ENCODE assay signal across 14 cellular contexts in the genomic region with DNA sequence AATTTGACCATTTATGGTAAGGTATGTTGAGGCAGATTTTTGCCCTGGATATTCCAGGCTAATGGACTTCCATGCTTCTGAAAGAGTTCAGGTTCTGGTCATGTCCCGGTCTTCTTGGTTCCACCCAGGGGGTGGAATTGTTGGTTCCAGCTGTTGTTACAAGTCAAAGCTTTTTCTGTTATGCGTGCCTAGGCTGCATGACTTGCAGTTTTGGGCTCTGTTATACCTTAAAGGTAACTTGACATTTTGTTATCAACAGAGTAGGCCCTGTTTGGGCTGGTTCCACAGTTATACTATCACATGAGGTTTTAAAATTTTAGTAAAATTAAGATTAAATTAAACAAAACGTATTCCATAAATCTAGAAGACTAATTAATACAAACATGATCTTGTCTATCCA.
DNase-seq lines count a peak whose midpoint lies in the region; ATAC-seq, FAIRE-seq and TF ChIP-seq lines count a peak whose summit lies in the region.
"Had no signal": no experiment of that assay in that cellular context is flagged by ENCODE, and none has a peak within 500 bp of the region (broad histone marks: within the 10 kb centered on the region; RNA-seq: fewer than 3 reads in every experiment).

No MANE protein-coding gene starts in this region.

- H2BK5ac ChIP-seq in IMR-90 (ENCODE audit: low read depth, low read length, poor library complexity, severe bottlenecking), result no peak overlapping the region
- H2BK5ac ChIP-seq in H1 (ENCODE audit: low read depth, low read length), result 0 out of 2 replicates have a peak overlapping the region, but pooled peaks have one; percentile 20
- H2BK5ac ChIP-seq in mesendoderm (ENCODE audit: low read length), result peak overlapping the region; percentile 39

- TF ChIP-seq RAD21 in A549 (conservative IDR thresholded peaks at IDR 0.05 in 1 of 2, IDR thresholded peaks at IDR 0.05 in 1 of 2) (no peak), IMR-90 (IDR thresholded peaks at IDR 0.05; ENCODE audit: low read length) (no peak), H1 (IDR thresholded peaks at IDR 0.05 in 1 of 2, conservative IDR thresholded peaks at IDR 0.05 in 1 of 2; ENCODE audit: low read depth in 2 of 2, low read length in 2 of 2) (no peak)

- H3K9ac ChIP-seq in IMR-90 (ENCODE audit: low read depth, low read length) (no peak overlapping the region), H1 (replicated peaks in 1 of 4; ENCODE audit: extremely low read depth in 1 of 4, low read depth in 3 of 4, low read length in 3 of 4) (no peak overlapping the region), mesendoderm (ENCODE audit: low read length) (no peak overlapping the region)
- H3K9ac ChIP-seq: BLaER1 treated with 17β-estradiol and CSF1 and Interleukin-3, amounts not matched to agents 10 nM and 100 nM had no signal

- no peak overlapping the region for H4K8ac ChIP-seq in IMR-90 (ENCODE audit: low read depth in 2 of 2, low read length in 2 of 2)
- H4K8ac ChIP-seq in H1 (ENCODE audit: extremely low read depth, insufficient read depth, low read length), result no peak overlapping the region
- H4K8ac ChIP-seq in mesendoderm (ENCODE audit: low read depth, low read length), result no peak overlapping the region

- no peak overlapping the region for H2BK120ac ChIP-seq in IMR-90 (ENCODE audit: low read depth, low read length)
- H2BK120ac ChIP-seq in H1 (replicated peaks; ENCODE audit: low read depth, low read length), result no peak overlapping the region
- H2BK120ac ChIP-seq in mesendoderm (ENCODE audit: low read depth, low read length), result no peak overlapping the region

- DNase-seq in A549 (ENCODE audit: low read depth in 1 of 2, low spot score in 1 of 2) (no peak), IMR-90 (no peak), H1 (ENCODE audit: low read depth in 1 of 2, low spot score in 2 of 2) (no peak), mesendoderm (no peak), NCI-H2227 treated with DMSO at 0.1 percent for 48 hours (lab: John Stamatoyannopoulos, UW) (no peak), cerebellar nuclear complex (lab: John Stamatoyannopoulos, UW) (no peak)
- DNase-seq: 8988T; Calu3; CD8-positive, alpha-beta T cell; DMS79 treated with DMSO at 0.1 percent for 48 hours; GF-D8 had no signal

- H2AK9ac ChIP-seq in IMR-90 (replicated peaks; ENCODE audit: low read depth, low read length, poor library complexity), result no peak overlapping the region

- H2AK5ac ChIP-seq in IMR-90 (ENCODE audit: low read depth, low read length) (no peak overlapping the region), H1 (ENCODE audit: low read depth, low read length) (no peak overlapping the region), mesendoderm (ENCODE audit: low read length) (no peak overlapping the region)

- H4K91ac ChIP-seq in IMR-90 (ENCODE audit: insufficient read depth, low read depth, low read length) (no peak overlapping the region), H1 (replicated peaks; ENCODE audit: insufficient read length, low read length) (no peak overlapping the region)

- FAIRE-seq in A549 (lab: Jason Lieb, UNC) (no peak), H1 (lab: Jason Lieb, UNC) (no peak)

- H3K36me3 ChIP-seq in IMR-90 (ENCODE audit: control insufficient read depth, insufficient read depth, low read length), result no peaks in the 10 kb centered on the region
- H3K36me3 ChIP-seq in H1 (ENCODE audit: control insufficient read depth in 2 of 4, insufficient read depth in 4 of 4, low read length in 3 of 4), result no peaks in the 10 kb centered on the region
- H3K36me3 ChIP-seq in mesendoderm (ENCODE audit: control insufficient read depth, insufficient read depth, low read length), result no peaks in the 10 kb centered on the region
- H3K36me3 ChIP-seq: BLaER1 treated with 17β-estradiol and CSF1 and Interleukin-3, amounts not matched to agents 10 nM and 100 nM; HAP-1 had no signal

- H3K9me1 ChIP-seq in IMR-90 (ENCODE audit: insufficient read depth, low read length), result no peaks in the 10 kb centered on the region

- H3K56ac ChIP-seq in IMR-90 (ENCODE audit: extremely low read depth, insufficient read depth, low read length), result no peak overlapping the region
- no peak overlapping the region for H3K56ac ChIP-seq in H1 (replicated peaks; ENCODE audit: insufficient read length, low read depth, low read length)
- no peak overlapping the region for H3K56ac ChIP-seq in mesendoderm (ENCODE audit: low read length)

- WGBS in A549 (ENCODE audit: missing lambda C conversion rate), result 22% methylated on average over 3 of the region's 3 CpGs
- WGBS in IMR-90 (ENCODE audit: extremely low coverage in 2 of 2, insufficient read length in 1 of 2), 2 experiments, result no CpG with 5 or more reads among the region's 3 CpGs
- 87% methylated on average over 3 of the region's 3 CpGs; no CpG with 5 or more reads in 1 of the 2 experiments for WGBS in H1 (ENCODE audit: extremely low coverage in 1 of 2, insufficient coverage in 1 of 2, insufficient read length in 1 of 2, insufficient replicate concordance in 2 of 2, low coverage in 1 of 2, low lambda C conversion rate in 2 of 2, missing lambda C conversion rate in 1 of 2), 2 experiments
- WGBS in mesendoderm (ENCODE audit: extremely low coverage, insufficient coverage, low lambda C conversion rate), result no CpG with 5 or more reads among the region's 3 CpGs

- no TSS peak for BruUV-seq in IMR-90 (replicated peaks; lab: Mats Ljungman, UMichigan)

- no peak overlapping the region for H3K4me3 ChIP-seq in A549
- no peak overlapping the region for H3K4me3 ChIP-seq in IMR-90 (ENCODE audit: insufficient read depth, low read depth, low read length)
- H3K4me3 ChIP-seq in H1 (ENCODE audit: extremely low read depth in 1 of 4, insufficient read depth in 2 of 4, low read depth in 3 of 4, low read length in 4 of 4), result no peak overlapping the region
- no peak overlapping the region for H3K4me3 ChIP-seq in mesendoderm (ENCODE audit: low read length)
- H3K4me3 ChIP-seq: BLaER1 treated with 17β-estradiol and CSF1 and Interleukin-3, amounts not matched to agents 10 nM and 100 nM; HAP-1 had no signal

- ATAC-seq in A549 (no peak), IMR-90 (ENCODE audit: low read depth) (no peak), HG02885 (IDR thresholded peaks at IDR 0.05; ENCODE audit: poor library complexity, unreplicated experiment) (no peak)
- ATAC-seq: CD8-positive, alpha-beta T cell had no signal

- TF ChIP-seq POLR2A in A549 (IDR thresholded peaks at IDR 0.05; ENCODE audit: low read length) (no peak), IMR-90 (IDR thresholded peaks at IDR 0.05; ENCODE audit: low read depth, low read length) (no peak), H1 (IDR thresholded peaks at IDR 0.05; ENCODE audit: control extremely low read depth in 1 of 2, low read depth in 2 of 2, low read length in 2 of 2) (no peak)

- dilution Hi-C loops in IMR-90 (cut with HindIII; ENCODE audit: low sequenced_read_pairs, unreplicated experiment), result no loop called here

- H2BK12ac ChIP-seq in H1 (ENCODE audit: low read depth, low read length), result no peak overlapping the region

- CTCF ChIA-PET in A549 (lab: Yijun Ruan, JAX) (no interaction called here), IMR-90 (lab: Yijun Ruan, JAX) (no interaction called here), H1 (lab: Charles Lee; ENCODE audit: partially characterized antibody) (interaction anchor here (1.6 to 2.0 kb wide), 2 partner anchors 29 to 30 kb away, joined by 5 to 7 read pairs; no protein-coding TSS in a partner anchor)

- H2AFZ ChIP-seq in IMR-90 (replicated peaks; ENCODE audit: low read length, poor library complexity) (no peak overlapping the region), H1 (ENCODE audit: low read length) (no peak overlapping the region)

- H3K27ac ChIP-seq in A549 (no peak overlapping the region), IMR-90 (ENCODE audit: insufficient read depth, low read length) (no peak overlapping the region), H1 (ENCODE audit: low read depth, low read length) (no peak overlapping the region), mesendoderm (ENCODE audit: low read depth, low read length) (no peak overlapping the region)
- H3K27ac ChIP-seq: BLaER1 treated with 17β-estradiol and CSF1 and Interleukin-3, amounts not matched to agents 10 nM and 100 nM had no signal

- H4K20me1 ChIP-seq in IMR-90 (ENCODE audit: insufficient read depth, low read length), result no peaks in the 10 kb centered on the region
- H4K20me1 ChIP-seq in H1 (replicated peaks in 1 of 2; ENCODE audit: control insufficient read depth in 1 of 2, insufficient read depth in 2 of 2, low read length in 2 of 2), result no peaks in the 10 kb centered on the region
- H4K20me1 ChIP-seq: BLaER1 treated with 17β-estradiol and CSF1 and Interleukin-3, amounts not matched to agents 10 nM and 100 nM had no signal

- TF ChIP-seq CTCF in A549 (IDR thresholded peaks at IDR 0.05) (no peak), IMR-90 (conservative IDR thresholded peaks at IDR 0.05; ENCODE audit: low read depth, low read length) (no peak), H1 (IDR thresholded peaks at IDR 0.05; ENCODE audit: control extremely low read depth in 1 of 3, insufficient read depth in 1 of 3, low read depth in 1 of 3, low read length in 3 of 3) (no peak)

- intact Hi-C loops in IMR-90 (cut with micrococcal nuclease), result no loop called here

- no peak overlapping the region for H2BK20ac ChIP-seq in IMR-90 (ENCODE audit: low read depth, low read length)
- no peak overlapping the region for H2BK20ac ChIP-seq in H1 (ENCODE audit: low read length)

- no peak overlapping the region for H3K4ac ChIP-seq in IMR-90 (ENCODE audit: low read depth, low read length)
- H3K4ac ChIP-seq in H1 (replicated peaks; ENCODE audit: insufficient read length, low read depth, low read length), result no peak overlapping the region
- no peak overlapping the region for H3K4ac ChIP-seq in mesendoderm (ENCODE audit: low read depth, low read length)

- no peak overlapping the region for H3K18ac ChIP-seq in IMR-90 (ENCODE audit: low read depth, low read length)
- H3K18ac ChIP-seq in H1 (ENCODE audit: extremely low read depth, low read length), result peak overlapping the region; percentile 39; the same call in 1 of the 2 replicates
- H3K18ac ChIP-seq in mesendoderm (ENCODE audit: low read length), result peak overlapping the region; percentile 80

- H3K9me3 ChIP-seq in A549 (no peaks in the 10 kb centered on the region), IMR-90 (ENCODE audit: control insufficient read depth, insufficient read depth, low read length) (no peaks in the 10 kb centered on the region), H1 (ENCODE audit: insufficient read depth in 2 of 2, low read depth in 1 of 2, low read length in 1 of 2) (no peaks in the 10 kb centered on the region)
- H3K9me3 ChIP-seq: BLaER1 treated with 17β-estradiol and CSF1 and Interleukin-3, amounts not matched to agents 10 nM and 100 nM; HAP-1 had no signal

- in situ Hi-C loops in IMR-90 (cut with MboI; ENCODE audit: low sequenced_read_pairs), result no loop called here

- H3K4me1 ChIP-seq in A549 (no peaks in the 10 kb centered on the region), IMR-90 (ENCODE audit: control insufficient read depth, insufficient read depth, low read length) (no peaks in the 10 kb centered on the region), H1 (replicated peaks in 1 of 4; ENCODE audit: control insufficient read depth in 3 of 4, insufficient read depth in 4 of 4, low read length in 3 of 4) (peaks cover 0 to 14% (median 3%) of the 10 kb centered on the region in 4 experiments; a peak in 3 of 7 replicates), mesendoderm (ENCODE audit: control insufficient read depth, low read depth, low read length) (peaks cover 2% of the 10 kb centered on the region)
- H3K4me1 ChIP-seq: BLaER1 treated with 17β-estradiol and CSF1 and Interleukin-3, amounts not matched to agents 10 nM and 100 nM had no signal

- H3K79me2 ChIP-seq in H1 (ENCODE audit: control insufficient read depth in 1 of 2, insufficient read depth in 2 of 2, low read length in 2 of 2), result no peaks in the 10 kb centered on the region
- H3K79me2 ChIP-seq in mesendoderm (ENCODE audit: control insufficient read depth, insufficient read depth, low read length), result no peaks in the 10 kb centered on the region

- H3K23ac ChIP-seq in IMR-90 (ENCODE audit: low read depth, low read length) (no peak overlapping the region), H1 (ENCODE audit: insufficient read length) (no peak overlapping the region), mesendoderm (ENCODE audit: low read length) (no peak overlapping the region)

- H2BK15ac ChIP-seq in IMR-90 (ENCODE audit: low read depth, low read length) (no peak overlapping the region), H1 (ENCODE audit: low read length) (no peak overlapping the region), mesendoderm (replicated peaks; ENCODE audit: low read depth) (no peak overlapping the region)

- no peaks in the 10 kb centered on the region for H3K23me2 ChIP-seq in H1 (ENCODE audit: low read depth, low read length)

- H3K14ac ChIP-seq in IMR-90 (replicated peaks; ENCODE audit: low read depth, low read length), result no peak overlapping the region
- no peak overlapping the region for H3K14ac ChIP-seq in H1 (ENCODE audit: insufficient read length)

- H3K27me3 ChIP-seq in IMR-90 (ENCODE audit: control insufficient read depth, insufficient read depth, low read length), result no peaks in the 10 kb centered on the region
- H3K27me3 ChIP-seq in H1 (replicated peaks in 1 of 4; ENCODE audit: control insufficient read depth in 3 of 4, extremely low read depth in 1 of 4, insufficient read depth in 3 of 4, low read length in 3 of 4), result no peaks in the 10 kb centered on the region
- no peaks in the 10 kb centered on the region for H3K27me3 ChIP-seq in mesendoderm (ENCODE audit: insufficient read depth, low read length, poor library complexity)
- H3K27me3 ChIP-seq: BLaER1 treated with 17β-estradiol and CSF1 and Interleukin-3, amounts not matched to agents 10 nM and 100 nM had no signal

- H4K5ac ChIP-seq in IMR-90 (ENCODE audit: low read depth, low read length) (no peak overlapping the region), H1 (ENCODE audit: insufficient read length, low read depth, low read length) (no peak overlapping the region), mesendoderm (ENCODE audit: low read length) (peak overlapping the region; percentile 74)

- TF ChIP-seq EP300 in A549 (IDR thresholded peaks at IDR 0.05) (no peak), H1 (IDR thresholded peaks at IDR 0.05; ENCODE audit: borderline replicate concordance in 1 of 2, low read depth in 2 of 2, low read length in 2 of 2) (no peak)

- H3K4me2 ChIP-seq in A549, result no peak overlapping the region
- H3K4me2 ChIP-seq in IMR-90 (ENCODE audit: low read depth, low read length), result no peak overlapping the region
- H3K4me2 ChIP-seq in H1 (ENCODE audit: insufficient read depth in 1 of 2, low read depth in 2 of 2, low read length in 2 of 2), result 0 out of 4 replicates have a peak overlapping the region, but pooled peaks of 1 of the 2 experiments have one; percentile 45
- no peak overlapping the region for H3K4me2 ChIP-seq in mesendoderm (ENCODE audit: low read length)
- H3K4me2 ChIP-seq: BLaER1 treated with 17β-estradiol and CSF1 and Interleukin-3, amounts not matched to agents 10 nM and 100 nM had no signal

- no peaks in the 10 kb centered on the region for H3K79me1 ChIP-seq in IMR-90 (ENCODE audit: low read depth in 1 of 2, low read length in 2 of 2)
- H3K79me1 ChIP-seq in H1 (ENCODE audit: low read depth, low read length), result no peaks in the 10 kb centered on the region
- H3K79me1 ChIP-seq in mesendoderm (ENCODE audit: low read length), result no peaks in the 10 kb centered on the region

- POLR2A ChIA-PET in A549 (lab: Yijun Ruan, JAX) (no interaction called here), IMR-90 (lab: Charles Lee; ENCODE audit: unreplicated experiment) (no interaction called here), H1 (lab: Charles Lee; ENCODE audit: partially characterized antibody) (no interaction called here)

Comparison
In these comparisons a context has a peak if more than half of its experiments do, and no peak if none do; other contexts are left out.
1. Of the 18 proteins assayed by ChIP-seq in both H1 and A549: peak only in H1: MAFK; only in A549: none; in both: none; in neither: 17.